Comparison of ENCODE assay signal across 1 cellular context in genomic region chr10:69738858-69739435, GRCh38.
TF ChIP-seq lines count a peak whose summit lies in the region.

No MANE protein-coding gene starts in this region.

TF ChIP-seq in IMR-90, 13 proteins besides CTCF, POLR2A, EP300 and RAD21:
- TF ChIP-seq MAFK (IDR thresholded peaks at IDR 0.05; ENCODE audit: low read depth, low read length) (no peak), SMC3 (IDR thresholded peaks at IDR 0.05; ENCODE audit: low read depth, low read length) (no peak), MAZ (IDR thresholded peaks at IDR 0.05; ENCODE audit: borderline replicate concordance, low read depth, low read length) (no peak), FOS (IDR thresholded peaks at IDR 0.05; ENCODE audit: low read depth, low read length) (no peak), CHD1 (IDR thresholded peaks at IDR 0.05; ENCODE audit: low read depth, low read length) (no peak), MXI1 (IDR thresholded peaks at IDR 0.05; ENCODE audit: borderline replicate concordance, low read depth, low read length) (no peak), NFE2L2 (IDR thresholded peaks at IDR 0.05; ENCODE audit: low read depth, low read length) (no peak), CEBPB (IDR thresholded peaks at IDR 0.05; ENCODE audit: low read depth, low read length) (no peak), BHLHE40 (IDR thresholded peaks at IDR 0.05; ENCODE audit: low read depth, low read length) (no peak), RCOR1 (IDR thresholded peaks at IDR 0.05; ENCODE audit: insufficient replicate concordance, low read length) (no peak), RFX5 (IDR thresholded peaks at IDR 0.05; ENCODE audit: low read depth, low read length) (no peak)
- TF ChIP-seq, protein P1, sequence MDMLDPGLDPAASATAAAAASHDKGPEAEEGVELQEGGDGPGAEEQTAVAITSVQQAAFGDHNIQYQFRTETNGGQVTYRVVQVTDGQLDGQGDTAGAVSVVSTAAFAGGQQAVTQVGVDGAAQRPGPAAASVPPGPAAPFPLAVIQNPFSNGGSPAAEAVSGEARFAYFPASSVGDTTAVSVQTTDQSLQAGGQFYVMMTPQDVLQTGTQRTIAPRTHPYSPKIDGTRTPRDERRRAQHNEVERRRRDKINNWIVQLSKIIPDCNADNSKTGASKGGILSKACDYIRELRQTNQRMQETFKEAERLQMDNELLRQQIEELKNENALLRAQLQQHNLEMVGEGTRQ (IDR thresholded peaks at IDR 0.05; ENCODE audit: low read depth, low read length) = no peak
- TF ChIP-seq, protein P2, sequence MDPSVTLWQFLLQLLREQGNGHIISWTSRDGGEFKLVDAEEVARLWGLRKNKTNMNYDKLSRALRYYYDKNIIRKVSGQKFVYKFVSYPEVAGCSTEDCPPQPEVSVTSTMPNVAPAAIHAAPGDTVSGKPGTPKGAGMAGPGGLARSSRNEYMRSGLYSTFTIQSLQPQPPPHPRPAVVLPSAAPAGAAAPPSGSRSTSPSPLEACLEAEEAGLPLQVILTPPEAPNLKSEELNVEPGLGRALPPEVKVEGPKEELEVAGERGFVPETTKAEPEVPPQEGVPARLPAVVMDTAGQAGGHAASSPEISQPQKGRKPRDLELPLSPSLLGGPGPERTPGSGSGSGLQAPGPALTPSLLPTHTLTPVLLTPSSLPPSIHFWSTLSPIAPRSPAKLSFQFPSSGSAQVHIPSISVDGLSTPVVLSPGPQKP (IDR thresholded peaks at IDR 0.05; ENCODE audit: borderline replicate concordance, low read depth, low read length) = no peak
